Comparison of ENCODE assay signal across 3 cellular contexts in the genomic region with DNA sequence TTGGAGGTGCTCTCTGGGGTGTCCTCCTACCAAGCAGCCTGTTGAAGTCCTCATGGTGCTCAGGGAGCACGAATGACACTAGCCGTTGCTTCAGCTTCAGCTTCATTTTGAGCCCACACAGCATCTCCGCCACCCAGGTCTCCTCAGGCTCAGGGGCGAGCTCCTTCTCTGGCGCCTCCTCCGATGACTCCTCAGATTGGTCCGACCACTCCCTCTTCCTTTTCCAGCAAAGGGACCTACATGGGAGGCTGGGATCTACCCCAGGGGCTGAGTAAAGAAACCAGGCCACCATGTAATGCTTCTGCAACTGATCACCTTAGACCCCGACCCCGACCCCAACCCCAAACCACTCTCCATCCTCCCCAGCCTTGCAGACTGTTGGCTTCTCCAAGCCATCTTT.
"Had no signal": no experiment of that assay in that cellular context is flagged by ENCODE, and none has a peak within 500 bp of the region (broad histone marks: within the 10 kb centered on the region; RNA-seq: fewer than 3 reads in every experiment).

No MANE protein-coding gene starts in this region.

- H3K4me3 ChIP-seq: GM12878 had no signal

- DNase-seq: GDM1, GF-D8 had no signal

- ATAC-seq: GM12878 had no signal
